Comparison of ENCODE assay signal across 2 cellular contexts in genomic region chr16:70632273-70632672, GRCh38.
TF ChIP-seq lines count a peak whose summit lies in the region.

No MANE protein-coding gene starts in this region.

TF ChIP-seq in GM23338, 12 proteins besides CTCF, POLR2A, EP300 and RAD21 (continued from another document):
- TF ChIP-seq ZNF462 (CRISPR knock-in tag; IDR thresholded peaks at IDR 0.05) (no peak), ZNF331 (CRISPR knock-in tag; IDR thresholded peaks at IDR 0.05; ENCODE audit: low read depth) (no peak), EZH2phosphoT487 (IDR thresholded peaks at IDR 0.05; ENCODE audit: unreplicated experiment) (no peak)

TF ChIP-seq in WTC11, 78 proteins besides CTCF, POLR2A, EP300 and RAD21 (continued from another document):
- TF ChIP-seq PREB (CRISPR knock-in tag; IDR thresholded peaks at IDR 0.05; ENCODE audit: borderline replicate concordance) = no peak
